In the genomic region with DNA sequence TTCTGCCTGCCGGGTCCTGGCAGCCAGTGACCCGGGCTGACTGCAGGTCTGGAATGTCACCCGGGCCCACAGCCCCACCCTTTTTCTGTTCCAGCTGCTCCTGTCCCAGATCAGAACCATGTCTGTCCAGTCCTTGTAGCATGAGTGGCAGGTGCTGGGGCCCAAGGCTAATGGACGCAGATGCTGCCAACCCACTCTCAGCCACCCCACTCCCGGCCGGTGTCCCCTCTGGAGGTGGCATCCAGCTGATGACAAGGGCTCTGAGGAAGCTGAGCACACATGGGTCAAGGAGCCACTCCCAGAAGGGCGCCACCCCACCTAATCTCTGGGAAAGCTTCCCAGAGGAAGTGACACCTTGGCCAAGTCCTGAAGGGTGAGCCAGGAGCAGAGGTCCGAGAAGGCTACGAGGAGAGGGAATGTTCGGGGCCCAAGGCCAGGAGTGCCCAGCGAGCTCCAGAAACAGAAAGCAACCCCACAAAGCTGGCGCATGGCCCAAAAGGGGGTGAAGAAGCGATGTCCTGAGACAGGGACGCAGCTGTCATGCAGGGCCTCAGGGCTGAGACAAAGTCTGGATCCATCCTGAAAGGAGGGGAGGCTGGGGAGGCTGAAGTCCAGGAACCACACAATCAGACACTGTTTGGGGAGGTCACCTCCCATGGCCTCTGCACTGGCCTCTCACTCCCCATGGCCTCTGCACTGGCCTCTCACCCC, we compare ENCODE assay signal across 14 cellular contexts. TPM values are rescaled to one million over a fixed set of nuclear protein-coding genes. Genes with fewer than 3 reads are reported as not detected.
DNase-seq lines count a peak whose midpoint lies in the region; ATAC-seq and TF ChIP-seq lines count a peak whose summit lies in the region.
"Had no signal": no experiment of that assay in that cellular context is flagged by ENCODE, and none has a peak within 500 bp of the region (broad histone marks: within the 10 kb centered on the region; RNA-seq: fewer than 3 reads in every experiment).

No MANE protein-coding gene starts in this region.

- no peak overlapping the region for H4K91ac ChIP-seq in trophoblast cell (ENCODE audit: low read depth, low read length)

- H3K4ac ChIP-seq in trophoblast cell (ENCODE audit: low read depth, low read length), result peak overlapping the region; percentile 33

- H3K36me3 ChIP-seq in GM23248 (ENCODE audit: low read depth), result no peaks in the 10 kb centered on the region
- no peaks in the 10 kb centered on the region for H3K36me3 ChIP-seq in heart right ventricle
- no peaks in the 10 kb centered on the region for H3K36me3 ChIP-seq in trophoblast cell (ENCODE audit: control insufficient read depth in 1 of 2, insufficient read depth in 2 of 2, low read length in 2 of 2)
- H3K36me3 ChIP-seq: uterus had no signal

- H3K23ac ChIP-seq in trophoblast cell (ENCODE audit: low read length), result no peak overlapping the region

- H3K27ac ChIP-seq in GM23248, result no peak overlapping the region
- peak overlapping the region; percentile 6 to 83 (median 76) for H3K27ac ChIP-seq in heart right ventricle
- no peak overlapping the region for H3K27ac ChIP-seq in trophoblast cell (ENCODE audit: low read depth, low read length)
- H3K27ac ChIP-seq: dorsolateral prefrontal cortex, uterus had no signal

- no peak overlapping the region for H3K4me3 Mint-ChIP-seq in WTC11

- no peaks in the 10 kb centered on the region for H3K9me3 ChIP-seq in GM23248 (ENCODE audit: low read depth)
- no peaks in the 10 kb centered on the region for H3K9me3 ChIP-seq in heart right ventricle
- peaks cover 5% of the 10 kb centered on the region for H3K9me3 ChIP-seq in trophoblast cell (ENCODE audit: insufficient read depth, low read depth, low read length)
- H3K9me3 ChIP-seq: uterus had no signal

- H3F3A ChIP-seq in GM23248 (ENCODE audit: insufficient read depth), result no peaks in the 10 kb centered on the region

- no peak for ATAC-seq in WTC11
- peak; percentile 43 to 77 (median 67) for ATAC-seq in heart right ventricle
- ATAC-seq in GM21717 (IDR thresholded peaks at IDR 0.05; ENCODE audit: unreplicated experiment), result no peak
- ATAC-seq in GM21576 (IDR thresholded peaks at IDR 0.05; ENCODE audit: unreplicated experiment), result no peak
- ATAC-seq: activated CD4-positive, CD25-positive, alpha-beta regulatory T cell treated with anti-CD3 and anti-CD28 coated beads, Interleukin-2, amount 50 U/mL, for 24 hours had no signal

- H3K4me1 ChIP-seq in GM23248 (ENCODE audit: insufficient read depth) (peaks cover 10% of the 10 kb centered on the region), heart right ventricle (peaks cover 21 to 62% (median 47%) of the 10 kb centered on the region in 9 donors), trophoblast cell (ENCODE audit: control insufficient read depth in 1 of 2, insufficient read depth in 2 of 2, low read length in 2 of 2) (peaks cover 11 to 19% of the 10 kb centered on the region in 2 experiments)

- H4K20me1 ChIP-seq in GM23248 (ENCODE audit: insufficient read depth), result no peaks in the 10 kb centered on the region

- 42 to 45% methylated on average over 14 of the region's 14 CpGs for WGBS in GM23248 (ENCODE audit: low coverage in 1 of 2, low lambda C conversion rate in 2 of 2, missing lambda C conversion rate in 2 of 2), 2 experiments
- 20 to 21% methylated on average over 14 of the region's 14 CpGs for WGBS in heart right ventricle, 2 donors
- WGBS in trophoblast cell (ENCODE audit: extremely low coverage, insufficient coverage, insufficient read length), result no CpG with 5 or more reads among the region's 14 CpGs

- H3K27ac Mint-ChIP-seq in WTC11, result peak overlapping the region; percentile 58; the same call in 1 of the 2 replicates

- H3K79me2 ChIP-seq in GM23248 (ENCODE audit: insufficient read depth), result no peaks in the 10 kb centered on the region
- peaks cover 1% of the 10 kb centered on the region for H3K79me2 ChIP-seq in trophoblast cell (ENCODE audit: control insufficient read depth, insufficient read depth, low read length, poor library complexity)

- H2BK12ac ChIP-seq in trophoblast cell (ENCODE audit: low read length), result no peak overlapping the region

- no peaks in the 10 kb centered on the region for H3K9me3 Mint-ChIP-seq in WTC11

- H3K4me3 ChIP-seq in GM23248, result no peak overlapping the region
- no peak overlapping the region for H3K4me3 ChIP-seq in heart right ventricle
- H3K4me3 ChIP-seq in trophoblast cell (ENCODE audit: low read depth, low read length), result no peak overlapping the region
- H3K4me3 ChIP-seq: dorsolateral prefrontal cortex, uterus had no signal

- intact Hi-C loops in heart right ventricle (cut with DNase I), result loop anchor here in 2 of 10 donors (5.0 kb wide), 1 partner anchor 38 kb away; a partner anchor contains a TSS

- DNase-seq in GM23248, result no peak
- DNase-seq in WTC11 (ENCODE audit: low spot score), result no peak
- peak; percentile 58 to 68 for DNase-seq in heart right ventricle
- DNase-seq in trophoblast cell, result peak; percentile 79 to 81
- no peak for DNase-seq in stimulated activated CD8-positive, alpha-beta memory T cell treated with anti-CD3 and anti-CD28 coated beads, Interleukin-4, amount 100 ng/mL, for 48 hours
- DNase-seq in DMS 273 treated with DMSO at 0.1 percent for 48 hours (lab: John Stamatoyannopoulos, UW), result no peak
- DNase-seq: activated gamma-delta T cell, dorsolateral prefrontal cortex, NCI-H2171, occipital lobe had no signal

- H3K4me2 ChIP-seq in GM23248 (ENCODE audit: unreplicated experiment) (no peak overlapping the region), trophoblast cell (ENCODE audit: low read length) (no peak overlapping the region)

- H4K8ac ChIP-seq in trophoblast cell (ENCODE audit: low read depth, low read length), result no peak overlapping the region

- H3K14ac ChIP-seq in trophoblast cell (ENCODE audit: low read length), result no peak overlapping the region

- H2BK120ac ChIP-seq in trophoblast cell (ENCODE audit: insufficient read depth, low read length, poor library complexity), result no peak overlapping the region

- H3K9ac ChIP-seq in GM23248, result peak overlapping the region; percentile 25; the same call in 1 of the 2 replicates
- no peak overlapping the region for H3K9ac ChIP-seq in trophoblast cell (ENCODE audit: low read length)

- no peak overlapping the region for H3K18ac ChIP-seq in trophoblast cell (ENCODE audit: low read length)

- H2AK5ac ChIP-seq in trophoblast cell (ENCODE audit: low read length), result no peak overlapping the region

- H2AFZ ChIP-seq in GM23248, result no peak overlapping the region
- peak overlapping the region; percentile 8 for H2AFZ ChIP-seq in trophoblast cell (ENCODE audit: insufficient read depth, low read length, poor library complexity)

- no peaks in the 10 kb centered on the region for H3K79me1 ChIP-seq in trophoblast cell (ENCODE audit: low read length)

- no peak overlapping the region for H2BK5ac ChIP-seq in trophoblast cell (ENCODE audit: low read depth, low read length, poor library complexity)

- H4K12ac ChIP-seq in trophoblast cell (ENCODE audit: low read depth, low read length), result no peak overlapping the region

- H3K36me3 Mint-ChIP-seq in WTC11, result peaks cover 3% of the 10 kb centered on the region; the same call in 1 of the 2 replicates

- POLR2A ChIA-PET in WTC11 (lab: Charles Lee), result no interaction called here

- CTCF ChIA-PET in WTC11 (lab: Charles Lee), result interaction anchor here (0.8 to 1.4 kb wide), 6 partner anchors 24 to 107 kb away, joined by 3 to 7 read pairs (median 4); no protein-coding TSS in a partner anchor

- H3K9me2 ChIP-seq in GM23248 (ENCODE audit: insufficient read depth), result no peaks in the 10 kb centered on the region

- H3K27me3 ChIP-seq in GM23248 (replicated peaks; ENCODE audit: insufficient read depth) (no peaks in the 10 kb centered on the region), heart right ventricle (no peaks in the 10 kb centered on the region), trophoblast cell (ENCODE audit: insufficient read depth, low read length) (no peaks in the 10 kb centered on the region)
- H3K27me3 ChIP-seq: dorsolateral prefrontal cortex, uterus had no signal

- in situ Hi-C loops in GM23248 (cut with MboI), result no loop called here

- H3K27me3 Mint-ChIP-seq in WTC11 (ENCODE audit: low read depth), result no peaks in the 10 kb centered on the region

- no peak for TF ChIP-seq CTCF in WTC11 (IDR thresholded peaks at IDR 0.05)
- no peak for TF ChIP-seq CTCF in heart right ventricle (IDR thresholded peaks at IDR 0.05)

- H3K4me1 Mint-ChIP-seq in WTC11, result peaks cover 32% of the 10 kb centered on the region

TF ChIP-seq in WTC11, 78 proteins besides CTCF, POLR2A, EP300 and RAD21 (continues in another document):
- TF ChIP-seq, protein P1, sequence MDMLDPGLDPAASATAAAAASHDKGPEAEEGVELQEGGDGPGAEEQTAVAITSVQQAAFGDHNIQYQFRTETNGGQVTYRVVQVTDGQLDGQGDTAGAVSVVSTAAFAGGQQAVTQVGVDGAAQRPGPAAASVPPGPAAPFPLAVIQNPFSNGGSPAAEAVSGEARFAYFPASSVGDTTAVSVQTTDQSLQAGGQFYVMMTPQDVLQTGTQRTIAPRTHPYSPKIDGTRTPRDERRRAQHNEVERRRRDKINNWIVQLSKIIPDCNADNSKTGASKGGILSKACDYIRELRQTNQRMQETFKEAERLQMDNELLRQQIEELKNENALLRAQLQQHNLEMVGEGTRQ (CRISPR knock-in tag; IDR thresholded peaks at IDR 0.05), result no peak
- TF ChIP-seq ZBTB21 (CRISPR knock-in tag; IDR thresholded peaks at IDR 0.05; ENCODE audit: borderline replicate concordance), result no peak
- TF ChIP-seq, protein P2, sequence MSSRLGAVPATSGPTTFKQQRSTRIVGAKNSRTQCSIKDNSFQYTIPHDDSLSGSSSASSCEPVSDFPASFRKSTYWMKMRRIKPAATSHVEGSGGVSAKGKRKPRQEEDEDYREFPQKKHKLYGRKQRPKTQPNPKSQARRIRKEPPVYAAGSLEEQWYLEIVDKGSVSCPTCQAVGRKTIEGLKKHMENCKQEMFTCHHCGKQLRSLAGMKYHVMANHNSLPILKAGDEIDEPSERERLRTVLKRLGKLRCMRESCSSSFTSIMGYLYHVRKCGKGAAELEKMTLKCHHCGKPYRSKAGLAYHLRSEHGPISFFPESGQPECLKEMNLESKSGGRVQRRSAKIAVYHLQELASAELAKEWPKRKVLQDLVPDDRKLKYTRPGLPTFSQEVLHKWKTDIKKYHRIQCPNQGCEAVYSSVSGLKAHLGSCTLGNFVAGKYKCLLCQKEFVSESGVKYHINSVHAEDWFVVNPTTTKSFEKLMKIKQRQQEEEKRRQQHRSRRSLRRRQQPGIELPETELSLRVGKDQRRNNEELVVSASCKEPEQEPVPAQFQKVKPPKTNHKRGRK (CRISPR knock-in tag; IDR thresholded peaks at IDR 0.05; ENCODE audit: borderline replicate concordance), result no peak

RNA-seq across cellular contexts. Expression of a gene that starts 39.5 kb away (rescaled TPM):
- 20.0 and 25.7 TPM in 2 replicates for total RNA-seq in GM23248 (2014; rRNA removed; shearing (Covaris generic))
- 74.7 and 79.2 TPM in 2 replicates for polyA plus RNA-seq in GM23248 (2016; fragmentation: Nextera tagmentation; extraction: Ambion mirVana)
- 133 to 151 TPM (median 137 TPM) in 3 replicates for total RNA-seq in WTC11 (2021)
- 10 to 100 TPM in 3 of 10 donors, 1 to 10 TPM in 7; 5.1 to 26.9 (median 8.6) TPM for total RNA-seq in heart right ventricle
- 10 to 100 TPM in 1 of 2 donors, 1 to 10 TPM in 1; 4.0 to 40.4 TPM for polyA plus RNA-seq in heart right ventricle
- polyA plus RNA-seq in trophoblast cell (2013), result 30.7 and 31.4 TPM in 2 replicates

Comparison
In these comparisons a context has a peak if more than half of its experiments do, and no peak if none do; other contexts are left out.
1. DNase-seq: peak in heart right ventricle (2 of 2) and trophoblast cell (2 of 2); none in GM23248 (single experiment), WTC11 (single experiment), stimulated activated CD8-positive, alpha-beta memory T cell treated with anti-CD3 and anti-CD28 coated beads, Interleukin-4, amount 100 ng/mL, for 48 hours (single experiment) and DMS 273 treated with DMSO at 0.1 percent for 48 hours (single experiment).
2. H3K27ac ChIP-seq: peak in heart right ventricle (10 of 10); none in GM23248 (single experiment) and trophoblast cell (single experiment).
3. ATAC-seq: peak in heart right ventricle (8 of 8); none in WTC11 (single experiment), GM21717 (single experiment) and GM21576 (single experiment).